ENCODE assay signal across 22 cellular contexts in genomic region chr3:52843116-52843865, GRCh38. TPM values are rescaled to one million over a fixed set of nuclear protein-coding genes. Genes with fewer than 3 reads are reported as not detected.
A peak's percentile ranks its signal among the peaks of the same experiment; 100 is the strongest.
DNase-seq lines count a peak whose midpoint lies in the region; ATAC-seq and TF ChIP-seq lines count a peak whose summit lies in the region.
"Had no signal": no experiment of that assay in that cellular context is flagged by ENCODE, and none has a peak within 500 bp of the region (broad histone marks: within the 10 kb centered on the region; RNA-seq: fewer than 3 reads in every experiment).

No MANE protein-coding gene starts in this region.

- ATAC-seq in upper lobe of left lung (ENCODE audit: low FRiP score in 2 of 2) = peak in 1 of 2 donors; percentile 49
- no peak for ATAC-seq in HG03520 (IDR thresholded peaks at IDR 0.05; ENCODE audit: unreplicated experiment)

- TF ChIP-seq POLR2A in upper lobe of left lung (IDR thresholded peaks at IDR 0.05) = no peak

- TF ChIP-seq CTCF in dorsolateral prefrontal cortex (IDR thresholded peaks at IDR 0.05 in 54 of 56, conservative IDR thresholded peaks at IDR 0.05 in 2 of 56; ENCODE audit: low read depth in 1 of 56, partially characterized antibody in 56 of 56) = no peak
- no peak for TF ChIP-seq CTCF in osteoblast (IDR thresholded peaks at IDR 0.05; ENCODE audit: extremely low read depth, low read depth, low read length)
- TF ChIP-seq CTCF in upper lobe of left lung (IDR thresholded peaks at IDR 0.05) = no peak

- peaks cover 3% of the 10 kb centered on the region for H4K20me1 ChIP-seq in osteoblast (ENCODE audit: insufficient read depth, low read length)

- H3K4me1 ChIP-seq in osteoblast (ENCODE audit: insufficient read depth, low read length) (peaks cover 4% of the 10 kb centered on the region), upper lobe of left lung (peaks cover 20 to 33% (median 28%) of the 10 kb centered on the region in 4 donors)
- H3K4me1 ChIP-seq: colonic mucosa had no signal

- H3K27me3 ChIP-seq in dorsolateral prefrontal cortex (no peaks in the 10 kb centered on the region), osteoblast (ENCODE audit: insufficient read depth, low read length) (no peaks in the 10 kb centered on the region), upper lobe of left lung (no peaks in the 10 kb centered on the region)
- H3K27me3 ChIP-seq: colonic mucosa had no signal

- no peak for TF ChIP-seq EP300 in upper lobe of left lung (IDR thresholded peaks at IDR 0.05)

- H2AFZ ChIP-seq in osteoblast (ENCODE audit: low read length) = no peak overlapping the region

- peak overlapping the region in 44 of 59 donors; percentile 11 to 93 (median 85) for H3K27ac ChIP-seq in dorsolateral prefrontal cortex
- no peak overlapping the region for H3K27ac ChIP-seq in osteoblast (ENCODE audit: low read depth, low read length)
- H3K27ac ChIP-seq in upper lobe of left lung = peak overlapping the region in 3 of 4 donors; percentile 64 to 80 (median 72)
- H3K27ac ChIP-seq: colonic mucosa, KMS-11 had no signal

- DNase-seq in SKM-1 treated with dmso at 0.1 percent for 144 hours (lab: John Stamatoyannopoulos, UW; ENCODE audit: unreplicated experiment) (peak; percentile 25), SKM-1 (lab: John Stamatoyannopoulos, UW; ENCODE audit: unreplicated experiment) (no peak), dorsolateral prefrontal cortex (no peak), osteoblast (ENCODE audit: insufficient read length, low spot score, missing footprints) (peak; percentile 18), upper lobe of left lung (peak in 1 of 2 donors; percentile 35), DMS153 (lab: John Stamatoyannopoulos, UW) (no peak), NCI-H146 treated with DMSO at 0.1 percent for 48 hours (lab: John Stamatoyannopoulos, UW; ENCODE audit: unreplicated experiment) (no peak)
- DNase-seq: activated CD4-positive, alpha-beta T cell treated with anti-CD3 and anti-CD28 coated beads for 4 hours; activated CD8-positive, alpha-beta memory T cell treated with anti-CD3 and anti-CD28 coated beads, Interleukin-2, amount 50 U/mL, for 48 hours; activated naive CD4-positive, alpha-beta T cell; colonic mucosa; DMS53; mesendoderm; NCI-H2171; NCI-H82; SK-N-SH; stimulated activated CD4-positive, alpha-beta T cell treated with anti-CD3 and anti-CD28 coated beads, Interleukin-1b, Interleukin-23, amount 100 ng/mL, for 48 hours; substantia nigra had no signal

- H3K4me2 ChIP-seq in osteoblast (ENCODE audit: insufficient read depth, low read length) = no peak overlapping the region
- H3K4me2 ChIP-seq: KMS-11, SK-N-SH had no signal

- no peaks in the 10 kb centered on the region for H3K79me2 ChIP-seq in osteoblast (ENCODE audit: insufficient read depth, low read length)

- WGBS in upper lobe of left lung, 2 donors = 68 to 80% methylated on average over 15 to 20 of the region's 20 CpGs

- no peaks in the 10 kb centered on the region for H3K9me3 ChIP-seq in osteoblast (ENCODE audit: low read depth, low read length)
- no peaks in the 10 kb centered on the region for H3K9me3 ChIP-seq in upper lobe of left lung
- H3K9me3 ChIP-seq: colonic mucosa, SK-N-SH had no signal

- intact Hi-C loops in dorsolateral prefrontal cortex (cut with DNase I) = loop anchor here in 1 of 2 donors (10.0 kb wide), 1 partner anchor 92 kb away; no protein-coding TSS in a partner anchor

- H3K36me3 ChIP-seq in osteoblast (ENCODE audit: insufficient read depth, low read length) (peaks cover 13% of the 10 kb centered on the region), upper lobe of left lung (peaks cover 6 to 63% (median 37%) of the 10 kb centered on the region in 4 donors)
- H3K36me3 ChIP-seq: colonic mucosa had no signal

- H3K4me3 ChIP-seq in dorsolateral prefrontal cortex (no peak overlapping the region), osteoblast (ENCODE audit: insufficient read depth, low read length) (no peak overlapping the region), upper lobe of left lung (no peak overlapping the region)
- H3K4me3 ChIP-seq: colonic mucosa had no signal

RNA-seq across cellular contexts. Expression of gene MUSTN1, which starts 8.5 kb away (rescaled TPM):
- total RNA-seq in dorsolateral prefrontal cortex = 10 to 100 TPM in 67 of 120 experiments, 1 to 10 TPM in 52, not detected in 1; 1.4 to 71.5 (median 11.1) TPM
- total RNA-seq in osteoblast = 1.4 TPM in 1 of 2 replicates, not detected in the other
- total RNA-seq in upper lobe of left lung = 10 to 100 TPM in 2 of 6 donors, 1 to 10 TPM in 4; 1.2 to 62.9 (median 6.5) TPM
- total RNA-seq: renal cortical epithelial cell had no signal

RNA-seq across cellular contexts. Expression of gene ITIH4, which starts 12.8 kb away (rescaled TPM):
- total RNA-seq in dorsolateral prefrontal cortex = 10 to 100 TPM in 118 of 120 experiments, 1 to 10 TPM in 2; 7.8 to 39.5 (median 18.8) TPM
- total RNA-seq in osteoblast = 2.5 and 3.5 TPM in 2 replicates
- total RNA-seq in upper lobe of left lung = 100 to 1,000 TPM in 1 of 6 donors, 10 to 100 TPM in 4, 1 to 10 TPM in 1; 9.9 to 102 (median 21.8) TPM

RNA-seq across cellular contexts. Expression of gene ITIH3, which starts 48.7 kb away (rescaled TPM):
- total RNA-seq in dorsolateral prefrontal cortex (10 to 100 TPM in 1 of 120 experiments, 1 to 10 TPM in 44, under 1 TPM in 42, not detected in 33; 0.17 to 11.2 (median 1.1) TPM), osteoblast (under 0.01 TPM in 1 of 2 replicates, not detected in the other), upper lobe of left lung (10 to 100 TPM in 2 of 6 donors, 1 to 10 TPM in 4; 2.1 to 13.5 (median 7.0) TPM)
- total RNA-seq: H1, renal cortical epithelial cell had no signal

RNA-seq across cellular contexts. Expression of gene STIMATE, which starts 54.1 kb away (rescaled TPM):
- total RNA-seq in dorsolateral prefrontal cortex (10 to 100 TPM in 119 of 120 experiments, 1 to 10 TPM in 1; 9.2 to 40.0 (median 20.3) TPM), osteoblast (11.5 and 18.5 TPM in 2 replicates), upper lobe of left lung (10 to 100 TPM; 39.7 to 87.0 (median 44.9) TPM)

Comparison
In these comparisons a context has a peak if more than half of its experiments do, and no peak if none do; other contexts are left out.
1. DNase-seq: peak in SKM-1 treated with dmso at 0.1 percent for 144 hours (single experiment) and osteoblast (single experiment); none in SKM-1 (single experiment), dorsolateral prefrontal cortex (0 of 10), DMS153 (single experiment) and NCI-H146 treated with DMSO at 0.1 percent for 48 hours (single experiment).